Comparison of ENCODE assay signal across 8 cellular contexts in genomic region chr6:56953597-56954388, GRCh38. TPM values are rescaled to one million over a fixed set of nuclear protein-coding genes. Genes with fewer than 3 reads are reported as not detected.
DNase-seq lines count a peak whose midpoint lies in the region; ATAC-seq, FAIRE-seq and TF ChIP-seq lines count a peak whose summit lies in the region.

No MANE protein-coding gene starts in this region.

- H3K36me3 Mint-ChIP-seq in effector memory CD8-positive, alpha-beta T cell (ENCODE audit: insufficient read depth), result no peaks in the 10 kb centered on the region
- H3K36me3 Mint-ChIP-seq in naive thymus-derived CD4-positive, alpha-beta T cell, result no peaks in the 10 kb centered on the region

- TF ChIP-seq CTCF in A549 (IDR thresholded peaks at IDR 0.05), result no peak
- TF ChIP-seq CTCF in Peyer's patch (IDR thresholded peaks at IDR 0.05), result no peak

- H3K9me3 ChIP-seq in A549 (no peaks in the 10 kb centered on the region), Peyer's patch (no peaks in the 10 kb centered on the region)
- no peaks in the 10 kb centered on the region for H3K9me3 ChIP-seq in naive thymus-derived CD4-positive, alpha-beta T cell (ENCODE audit: control insufficient read depth in 2 of 3, low read length in 3 of 3)

- no peak for FAIRE-seq in A549 (lab: Jason Lieb, UNC)
- peak; percentile 82 for FAIRE-seq in GM18507 (lab: Jason Lieb, UNC)

- intact Hi-C loops in naive thymus-derived CD4-positive, alpha-beta T cell (cut with micrococcal nuclease), result loop anchor here in 1 of 2 donors (1.0 to 10.0 kb wide), 5 partner anchors 51 to 409 kb away; partner anchors contain the start of genes KIAA1586 and RAB23

- WGBS in A549 (ENCODE audit: missing lambda C conversion rate), result 3% methylated on average over 38 of the region's 38 CpGs

- ATAC-seq in A549 (no peak), HG02973 (IDR thresholded peaks at IDR 0.05; ENCODE audit: unreplicated experiment) (no peak)
- no peak for ATAC-seq in effector memory CD8-positive, alpha-beta T cell (replicated peaks)
- ATAC-seq in naive thymus-derived CD4-positive, alpha-beta T cell, result no peak

- peaks cover 30% of the 10 kb centered on the region for H3K4me1 ChIP-seq in A549
- peaks cover 0 to 22% (median 5%) of the 10 kb centered on the region in 4 donors for H3K4me1 ChIP-seq in Peyer's patch
- H3K4me1 ChIP-seq in naive thymus-derived CD4-positive, alpha-beta T cell (ENCODE audit: control insufficient read depth in 2 of 2, insufficient read depth in 2 of 2, low read length in 2 of 2), result peaks cover 6 to 16% of the 10 kb centered on the region in 2 donors

- H3K27me3 Mint-ChIP-seq in effector memory CD8-positive, alpha-beta T cell, result peaks cover 57 to 70% of the 10 kb centered on the region in 2 donors
- H3K27me3 Mint-ChIP-seq in naive thymus-derived CD4-positive, alpha-beta T cell, result peaks cover 61 to 85% (median 79%) of the 10 kb centered on the region in 5 donors

- no peaks in the 10 kb centered on the region for H3K36me3 ChIP-seq in Peyer's patch
- no peaks in the 10 kb centered on the region for H3K36me3 ChIP-seq in naive thymus-derived CD4-positive, alpha-beta T cell (ENCODE audit: control insufficient read depth in 2 of 3, insufficient read depth in 3 of 3, low read length in 3 of 3)

- TF ChIP-seq EP300 in A549 (IDR thresholded peaks at IDR 0.05), result no peak

- no peak for TF ChIP-seq POLR2A in A549 (IDR thresholded peaks at IDR 0.05; ENCODE audit: low read length)
- no peak for TF ChIP-seq POLR2A in Peyer's patch (IDR thresholded peaks at IDR 0.05)

- POLR2A ChIA-PET in A549 (lab: Yijun Ruan, JAX), result interaction anchor here (1.6 kb wide), 1 partner anchor 49 kb away, joined by 8 read pairs; no protein-coding TSS in a partner anchor
- POLR2A ChIA-PET in naive thymus-derived CD4-positive, alpha-beta T cell (lab: Charles Lee), result no interaction called here

- no peaks in the 10 kb centered on the region for H3K9me3 Mint-ChIP-seq in effector memory CD8-positive, alpha-beta T cell
- H3K9me3 Mint-ChIP-seq in naive thymus-derived CD4-positive, alpha-beta T cell, result peaks cover 0 to 2% (median 0%) of the 10 kb centered on the region in 11 donors

- peak overlapping the region; percentile 97 for H3K4me2 ChIP-seq in A549

- peak overlapping the region in 1 of 2 donors; percentile 73 for H3K27ac Mint-ChIP-seq in effector memory CD8-positive, alpha-beta T cell
- peak overlapping the region in 1 of 9 donors; percentile 50 for H3K27ac Mint-ChIP-seq in naive thymus-derived CD4-positive, alpha-beta T cell

- peak overlapping the region; percentile 95 to 97 for H3K27ac ChIP-seq in A549
- peak overlapping the region in 3 of 4 donors; percentile 35 to 39 (median 38) for H3K27ac ChIP-seq in Peyer's patch
- no peak overlapping the region for H3K27ac ChIP-seq in naive thymus-derived CD4-positive, alpha-beta T cell (ENCODE audit: low read depth, low read length)

- peaks cover 17 to 19% of the 10 kb centered on the region in 2 donors for H3K4me1 Mint-ChIP-seq in effector memory CD8-positive, alpha-beta T cell (ENCODE audit: low read depth in 2 of 2)
- H3K4me1 Mint-ChIP-seq in naive thymus-derived CD4-positive, alpha-beta T cell, result peaks cover 11 to 26% (median 24%) of the 10 kb centered on the region in 7 donors

- CTCF ChIA-PET in A549 (lab: Yijun Ruan, JAX), result interaction anchor here (0.6 to 6.2 kb wide), 9 partner anchors 15 to 363 kb away, joined by 3 to 45 read pairs (median 14); partner anchors contain the start of gene PRIM2
- CTCF ChIA-PET in naive thymus-derived CD4-positive, alpha-beta T cell (lab: Charles Lee), result interaction anchor here (1.3 kb wide), 1 partner anchor 51 kb away, joined by 3 read pairs; no protein-coding TSS in a partner anchor

- peak overlapping the region; percentile 81 to 95 for H3K4me3 Mint-ChIP-seq in effector memory CD8-positive, alpha-beta T cell
- H3K4me3 Mint-ChIP-seq in naive thymus-derived CD4-positive, alpha-beta T cell, result peak overlapping the region; percentile 83 to 97 (median 90)

- H3K4me3 ChIP-seq in A549 (peak overlapping the region; percentile 89), Peyer's patch (peak overlapping the region; percentile 29 to 67 (median 58))
- H3K4me3 ChIP-seq in naive thymus-derived CD4-positive, alpha-beta T cell (ENCODE audit: low read length), result peak overlapping the region; percentile 31

- TF ChIP-seq RAD21 in A549 (conservative IDR thresholded peaks at IDR 0.05 in 1 of 2, IDR thresholded peaks at IDR 0.05 in 1 of 2), result no peak

- peak in 1 of 2 experiments; percentile 9 for DNase-seq in A549 (ENCODE audit: low read depth in 1 of 2, low spot score in 1 of 2)
- DNase-seq in GM18507 (ENCODE audit: extremely low spot score, insufficient read length, low read depth), result no peak
- DNase-seq in Peyer's patch, result no peak
- no peak for DNase-seq in effector memory CD8-positive, alpha-beta T cell
- peak in 4 of 9 donors; percentile 1 to 25 (median 10) for DNase-seq in naive thymus-derived CD4-positive, alpha-beta T cell
- no peak for DNase-seq in COLO668 (lab: John Stamatoyannopoulos, UW; ENCODE audit: unreplicated experiment)
- DNase-seq in 8988T, result no peak

- no peaks in the 10 kb centered on the region for H3K27me3 ChIP-seq in Peyer's patch
- H3K27me3 ChIP-seq in naive thymus-derived CD4-positive, alpha-beta T cell (ENCODE audit: control insufficient read depth in 2 of 2, insufficient read depth in 2 of 2, low read length in 2 of 2), result peaks cover 0 to 12% of the 10 kb centered on the region in 2 donors

TF ChIP-seq in A549, 52 proteins besides CTCF, POLR2A, EP300 and RAD21:
- TF ChIP-seq JUN (IDR thresholded peaks at IDR 0.05), result no peak
- no peak for TF ChIP-seq TFCP2L1 (CRISPR knock-in tag; IDR thresholded peaks at IDR 0.05)
- no peak for TF ChIP-seq NR3C1 (IDR thresholded peaks at IDR 0.05)
- no peak for TF ChIP-seq ZC3H11A (IDR thresholded peaks at IDR 0.05)
- no peak for TF ChIP-seq HOXB5 (CRISPR knock-in tag; IDR thresholded peaks at IDR 0.05)
- TF ChIP-seq USF2 (IDR thresholded peaks at IDR 0.05), result no peak
- no peak for TF ChIP-seq CHD2 (IDR thresholded peaks at IDR 0.05; ENCODE audit: low read length, partially characterized antibody)
- TF ChIP-seq SREBF2 (IDR thresholded peaks at IDR 0.05), result no peak
- no peak for TF ChIP-seq CEBPB (IDR thresholded peaks at IDR 0.05)
- TF ChIP-seq RARB (CRISPR knock-in tag; IDR thresholded peaks at IDR 0.05), result no peak
- TF ChIP-seq JUNB (IDR thresholded peaks at IDR 0.05), result no peak
- TF ChIP-seq GATA3 (IDR thresholded peaks at IDR 0.05; ENCODE audit: borderline replicate concordance), result no peak
- TF ChIP-seq BCL3 (IDR thresholded peaks at IDR 0.05), result no peak
- TF ChIP-seq RNF2 (IDR thresholded peaks at IDR 0.05; ENCODE audit: borderline replicate concordance, low read depth), result no peak
- no peak for TF ChIP-seq PBX3 (IDR thresholded peaks at IDR 0.05)
- no peak for TF ChIP-seq CHD4 (IDR thresholded peaks at IDR 0.05; ENCODE audit: borderline replicate concordance)
- no peak for TF ChIP-seq MAZ (IDR thresholded peaks at IDR 0.05; ENCODE audit: borderline replicate concordance, low read depth, low read length)
- no peak for TF ChIP-seq SMC3 (IDR thresholded peaks at IDR 0.05)
- no peak for TF ChIP-seq PHF8 (IDR thresholded peaks at IDR 0.05; ENCODE audit: borderline replicate concordance, low read depth)
- TF ChIP-seq ESRRA (IDR thresholded peaks at IDR 0.05; ENCODE audit: borderline replicate concordance, low read length), result no peak

RNA-seq across cellular contexts. Expression of gene BEND6, which starts 1.1 kb away (rescaled TPM):
- 2.8 and 2.9 TPM in 2 replicates for polyA plus RNA-seq in A549 (2011; rRNA removed)
- 0.49 and 0.51 TPM in 2 replicates for polyA plus RNA-seq in A549 (2012; cell fraction: cytosol; rRNA removed)
- polyA plus RNA-seq in A549 (2012; cell fraction: nucleus; rRNA removed), result 0.14 and 0.20 TPM in 2 replicates
- polyA plus RNA-seq in A549 (2017; fragmentation: RNase III; extraction: RNeasy Plus Mini Kit Qiagen cat#74134 plus additional on column Dnase treatment), result 1.7 to 2.4 TPM (median 2.1 TPM) in 3 replicates
- polyA minus RNA-seq in A549 (2011; rRNA and poly(A)+ RNA removed), result 0.68 and 1.4 TPM in 2 replicates
- total RNA-seq in Peyer's patch, result not detected
- total RNA-seq in naive thymus-derived CD4-positive, alpha-beta T cell, result under 1 TPM in 1 of 5 experiments, not detected in 4; 0.15 TPM
- polyA plus RNA-seq in naive thymus-derived CD4-positive, alpha-beta T cell, result not detected

Comparison
In these comparisons a context has a peak if more than half of its experiments do, and no peak if none do; other contexts are left out.
1. H3K4me3 ChIP-seq: peak in every context shown above with its lines; median percentile 89 in A549; 58 in Peyer's patch; 31 in naive thymus-derived CD4-positive, alpha-beta T cell.